In the genomic region with DNA sequence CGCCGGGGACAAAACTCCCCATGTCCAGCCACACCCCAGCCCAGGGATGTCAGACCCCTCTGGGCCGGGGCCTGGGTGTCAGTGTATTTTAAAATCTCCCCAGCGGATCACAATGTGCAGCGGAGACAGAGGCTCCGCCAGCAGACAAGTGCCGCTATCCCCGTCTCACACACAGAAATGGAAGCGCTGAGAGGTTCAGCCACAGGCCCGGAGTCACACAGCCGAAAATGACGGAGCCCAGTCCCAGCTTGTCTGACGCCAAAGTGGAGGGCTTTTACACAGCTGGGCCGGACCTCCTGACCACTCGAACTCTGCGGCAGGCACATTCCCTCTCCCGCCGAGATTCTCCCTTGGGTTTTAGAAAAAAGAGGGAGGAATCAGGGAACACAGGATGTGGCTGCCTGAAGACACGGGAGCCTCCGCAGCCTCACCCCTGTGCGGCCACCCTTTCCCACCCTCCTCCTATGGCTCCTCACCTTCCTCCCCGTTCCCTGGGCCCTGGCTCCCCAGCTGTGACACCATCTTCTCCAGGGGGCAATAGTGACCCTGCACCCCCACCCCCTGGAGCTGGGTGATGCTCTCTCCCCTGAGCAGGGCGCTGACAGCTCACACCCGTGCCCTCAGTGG, we compare ENCODE assay signal across 25 cellular contexts. TPM values are rescaled to one million over a fixed set of nuclear protein-coding genes. Genes with fewer than 3 reads are reported as not detected.
"Had no signal": no experiment of that assay in that cellular context is flagged by ENCODE, and none has a peak within 500 bp of the region (broad histone marks: within the 10 kb centered on the region; RNA-seq: fewer than 3 reads in every experiment).

No MANE protein-coding gene starts in this region.

- H3K27me3 Mint-ChIP-seq: activated B cell treated with CpG ODN at 0.5 μM for 24 hours; activated CD4-positive, alpha-beta memory T cell treated with anti-CD3 and anti-CD28 coated beads, Interleukin-2, amount 10 ng/mL, durations not matched to agents 7 days and 5 days; activated naive CD8-positive, alpha-beta T cell treated with anti-CD3 and anti-CD28 coated beads for 36 hours; T-helper 17 cell had no signal

- ATAC-seq: activated T-cell treated with anti-CD3 and anti-CD28 coated beads, Interleukin-2, amount 50 U/mL, for 72 hours; T-helper 17 cell had no signal

- DNase-seq: activated B cell treated with CpG ODN at 0.5 μM for 24 hours; activated CD4-positive, alpha-beta memory T cell treated with anti-CD3 and anti-CD28 coated beads, Interleukin-2, amount 10 ng/mL, durations not matched to agents 7 days and 5 days; activated CD4-positive, alpha-beta T cell treated with anti-CD3 and anti-CD28 coated beads for 1 hour; activated CD4-positive, alpha-beta T cell treated with anti-CD3 and anti-CD28 coated beads, Interleukin-2, amount 50 U/mL, for 1 hour; activated gamma-delta T cell treated with Interleukin-2 at 50 U/mL for 16 hours; activated naive CD4-positive, alpha-beta T cell treated with anti-CD3 and anti-CD28 coated beads, Interleukin-2, amount 10 ng/mL, durations not matched to agents 7 days and 5 days; activated naive CD8-positive, alpha-beta T cell treated with anti-CD3 and anti-CD28 coated beads for 36 hours; activated T-cell treated with anti-CD3 and anti-CD28 coated beads for 4 hours; activated T-cell treated with anti-CD3 and anti-CD28 coated beads, Interleukin-2, amount 50 U/mL, for 72 hours; brain microvascular endothelial cell; MG63; MV-4-11; NCI-H1092 treated with DMSO at 0.1 percent for 48 hours; NCI-H1417 treated with DMSO at 0.1 percent for 48 hours; NCI-H1694; NCI-H2029; NCI-H2107; NCI-H446; PC-9; SHP77 treated with DMSO at 0.1 percent for 48 hours; T-helper 17 cell; T-helper 9 cell had no signal

- H3K36me3 Mint-ChIP-seq: activated naive CD4-positive, alpha-beta T cell treated with anti-CD3 and anti-CD28 coated beads, Interleukin-2, amount 10 ng/mL, durations not matched to agents 7 days and 5 days; activated naive CD8-positive, alpha-beta T cell treated with anti-CD3 and anti-CD28 coated beads for 36 hours had no signal

- H3K9me3 Mint-ChIP-seq: activated B cell treated with CpG ODN at 0.5 μM for 24 hours; activated CD4-positive, alpha-beta memory T cell treated with anti-CD3 and anti-CD28 coated beads, Interleukin-2, amount 10 ng/mL, durations not matched to agents 7 days and 5 days; activated naive CD8-positive, alpha-beta T cell treated with anti-CD3 and anti-CD28 coated beads for 36 hours; activated T-cell treated with anti-CD3 and anti-CD28 coated beads, Interleukin-2, amount 50 U/mL, for 72 hours had no signal

- H3K4me1 Mint-ChIP-seq: activated B cell treated with CpG ODN at 0.5 μM for 24 hours; activated CD4-positive, alpha-beta memory T cell treated with anti-CD3 and anti-CD28 coated beads, Interleukin-2, amount 10 ng/mL, durations not matched to agents 7 days and 5 days; activated naive CD4-positive, alpha-beta T cell treated with anti-CD3 and anti-CD28 coated beads, Interleukin-2, amount 10 ng/mL, durations not matched to agents 7 days and 5 days; activated naive CD8-positive, alpha-beta T cell treated with anti-CD3 and anti-CD28 coated beads for 36 hours; T-helper 17 cell had no signal

- H3K27ac Mint-ChIP-seq: activated B cell treated with CpG ODN at 0.5 μM for 24 hours; activated CD4-positive, alpha-beta memory T cell treated with anti-CD3 and anti-CD28 coated beads, Interleukin-2, amount 10 ng/mL, durations not matched to agents 7 days and 5 days; activated naive CD4-positive, alpha-beta T cell treated with anti-CD3 and anti-CD28 coated beads, Interleukin-2, amount 10 ng/mL, durations not matched to agents 7 days and 5 days; activated naive CD8-positive, alpha-beta T cell treated with anti-CD3 and anti-CD28 coated beads for 36 hours; activated T-cell treated with anti-CD3 and anti-CD28 coated beads, Interleukin-2, amount 50 U/mL, for 72 hours; activated T-helper 2 cell treated with anti-CD3 and anti-CD28 coated beads, Interferon-gamma antibody, Interleukin-2, Interleukin-4, amounts not matched to agents 10 μg/mL and 5 μg/mL and 100 μg/mL, durations not matched to agents 14 hours and 24 hours and 36 hours; T-helper 17 cell had no signal

- H3K4me3 Mint-ChIP-seq: activated B cell treated with CpG ODN at 0.5 μM for 24 hours; activated CD4-positive, alpha-beta memory T cell treated with anti-CD3 and anti-CD28 coated beads, Interleukin-2, amount 10 ng/mL, durations not matched to agents 7 days and 5 days; activated naive CD4-positive, alpha-beta T cell treated with anti-CD3 and anti-CD28 coated beads, Interleukin-2, amount 10 ng/mL, durations not matched to agents 7 days and 5 days; activated naive CD8-positive, alpha-beta T cell treated with anti-CD3 and anti-CD28 coated beads for 36 hours; activated T-cell treated with anti-CD3 and anti-CD28 coated beads, Interleukin-2, amount 50 U/mL, for 72 hours; T-helper 17 cell had no signal

RNA-seq across cellular contexts. Expression of gene NECAB2, which starts 21.8 kb away (rescaled TPM):
- total RNA-seq: activated B cell treated with CpG ODN at 0.5 μM for 24 hours; activated CD4-positive, alpha-beta memory T cell treated with anti-CD3 and anti-CD28 coated beads, Interleukin-2, amount 10 ng/mL, durations not matched to agents 7 days and 5 days; activated CD8-positive, alpha-beta memory T cell treated with anti-CD3 and anti-CD28 coated beads for 36 hours; activated naive CD8-positive, alpha-beta T cell treated with anti-CD3 and anti-CD28 coated beads for 36 hours; activated T-helper 2 cell treated with anti-CD3 and anti-CD28 coated beads, Interferon-gamma antibody, Interleukin-2, Interleukin-4, amounts not matched to agents 10 μg/mL and 5 μg/mL and 100 μg/mL, durations not matched to agents 14 hours and 24 hours and 36 hours; SK-MEL-5; T-helper 17 cell had no signal
